ENCODE assay signal across 11 cellular contexts in genomic region chr7:35839860-35840854, GRCh38. TPM values are rescaled to one million over a fixed set of nuclear protein-coding genes. Genes with fewer than 3 reads are reported as not detected.
DNase-seq lines count a peak whose midpoint lies in the region; ATAC-seq and TF ChIP-seq lines count a peak whose summit lies in the region.
"Had no signal": no experiment of that assay in that cellular context is flagged by ENCODE, and none has a peak within 500 bp of the region (broad histone marks: within the 10 kb centered on the region; RNA-seq: fewer than 3 reads in every experiment).

No MANE protein-coding gene starts in this region.

- peak; percentile 49 for TF ChIP-seq CTCF in chondrocyte (IDR thresholded peaks at IDR 0.05)

- H3K4me3 ChIP-seq in MG63: no peak overlapping the region

- no peaks in the 10 kb centered on the region for H3K9me3 Mint-ChIP-seq in chondrocyte (ENCODE audit: low read depth)
- H3K9me3 Mint-ChIP-seq: naive B cell; stimulated activated naive CD8-positive, alpha-beta T cell treated with anti-CD3 and anti-CD28 coated beads, Interleukin-15, Interleukin-2, amounts not matched to agents 100 ng/mL and 50 ng/mL, for 24 hours had no signal

- intact Hi-C loops in left colon (cut with DNase I, micrococcal nuclease): no loop called here

- H3K36me3 ChIP-seq in MG63: peaks cover 28% of the 10 kb centered on the region

- H3K9me3 ChIP-seq in MG63: no peaks in the 10 kb centered on the region

- DNase-seq in ELR (ENCODE audit: low read depth): peak; percentile 91
- peak; percentile 37 for DNase-seq in MG63
- no peak for DNase-seq in chondrocyte (ENCODE audit: low spot score)
- DNase-seq in renal cortical epithelial cell (ENCODE audit: low read depth): peak; percentile 70
- no peak for DNase-seq in caudate nucleus (lab: John Stamatoyannopoulos, UW)
- DNase-seq in KBM-7: no peak
- DNase-seq in left colon: no peak
- DNase-seq: naive B cell; NCI-H187; stimulated activated CD4-positive, alpha-beta T cell treated with anti-CD3 and anti-CD28 coated beads, Interleukin-15, amount 100 ng/mL, for 24 hours had no signal

- ATAC-seq in left colon: no peak

- no peaks in the 10 kb centered on the region for H3K27me3 ChIP-seq in MG63

- in situ Hi-C loops in KBM-7 (cut with MboI; ENCODE audit: low pct_unique_long_range_greater_than_20kb, low sequenced_read_pairs): no loop called here

- peaks cover 23% of the 10 kb centered on the region for H3K4me1 Mint-ChIP-seq in chondrocyte (ENCODE audit: low read depth)

- peak overlapping the region; percentile 68 for H3K27ac Mint-ChIP-seq in chondrocyte (ENCODE audit: unreplicated experiment)
- H3K27ac Mint-ChIP-seq: stimulated activated naive CD8-positive, alpha-beta T cell treated with anti-CD3 and anti-CD28 coated beads, Interleukin-15, Interleukin-2, amounts not matched to agents 100 ng/mL and 50 ng/mL, for 24 hours had no signal

- peaks cover 5% of the 10 kb centered on the region for H3K36me3 Mint-ChIP-seq in chondrocyte (ENCODE audit: low read depth)

- H3K27ac ChIP-seq in caudate nucleus (ENCODE audit: low read depth, low read length): no peak overlapping the region

- no peaks in the 10 kb centered on the region for H3K27me3 Mint-ChIP-seq in chondrocyte (ENCODE audit: low read depth)
- H3K27me3 Mint-ChIP-seq: naive B cell; stimulated activated naive CD8-positive, alpha-beta T cell treated with anti-CD3 and anti-CD28 coated beads, Interleukin-15, Interleukin-2, amounts not matched to agents 100 ng/mL and 50 ng/mL, for 24 hours had no signal

- H3K4me3 Mint-ChIP-seq in chondrocyte (ENCODE audit: unreplicated experiment): no peak overlapping the region
- H3K4me3 Mint-ChIP-seq: stimulated activated naive CD8-positive, alpha-beta T cell treated with anti-CD3 and anti-CD28 coated beads, Interleukin-15, Interleukin-2, amounts not matched to agents 100 ng/mL and 50 ng/mL, for 24 hours had no signal

RNA-seq across cellular contexts. Expression of gene SEPTIN7, which starts 39.3 kb away (rescaled TPM):
- 284 and 471 TPM in 2 replicates for total RNA-seq in MG63 (2014; rRNA removed; shearing (Covaris generic); ENCODE audit: low replicate concordance)
- total RNA-seq in chondrocyte: 380 to 386 TPM (median 383 TPM) in 3 replicates
- total RNA-seq in renal cortical epithelial cell: 219 and 315 TPM in 2 replicates
- total RNA-seq in left colon: 100 to 1,000 TPM; 107 to 131 TPM

Comparison
In these comparisons a context has a peak if more than half of its experiments do, and no peak if none do; other contexts are left out.
1. DNase-seq: peak in ELR (single experiment), MG63 (single experiment) and renal cortical epithelial cell (single experiment); none in chondrocyte (single experiment), caudate nucleus (0 of 61), KBM-7 (single experiment) and left colon (0 of 2).